Comparison of ENCODE assay signal across 17 cellular contexts in genomic region chr13:42266464-42266863, GRCh38. TPM values are rescaled to one million over a fixed set of nuclear protein-coding genes. Genes with fewer than 3 reads are reported as not detected.
DNase-seq lines count a peak whose midpoint lies in the region; TF ChIP-seq lines count a peak whose summit lies in the region.
"Had no signal": no experiment of that assay in that cellular context is flagged by ENCODE, and none has a peak within 500 bp of the region (broad histone marks: within the 10 kb centered on the region; RNA-seq: fewer than 3 reads in every experiment).

No MANE protein-coding gene starts in this region.

- WGBS in mesenchymal stem cell, result 66% methylated on average over 3 of the region's 3 CpGs

- peak overlapping the region in 1 of 2 experiments; percentile 27 for H3K4me3 ChIP-seq in mesenchymal stem cell (ENCODE audit: insufficient read depth in 1 of 2, low read depth in 1 of 2, low read length in 2 of 2)
- H3K4me3 ChIP-seq: dorsolateral prefrontal cortex, lower lobe of right lung had no signal

- H3K4me1 ChIP-seq in mesenchymal stem cell (ENCODE audit: control insufficient read depth, insufficient read depth, low read depth, low read length), result peaks cover 2% of the 10 kb centered on the region

- no peak overlapping the region for H4K8ac ChIP-seq in mesenchymal stem cell (ENCODE audit: low read length)

- no peak overlapping the region for H4K91ac ChIP-seq in mesenchymal stem cell (ENCODE audit: low read length)

- peak overlapping the region; percentile 37 for H3K27ac Mint-ChIP-seq in endothelial cell (ENCODE audit: unreplicated experiment)
- H3K27ac Mint-ChIP-seq: stimulated activated naive B cell treated with anti-CD40 and anti-IgM and Interleukin-4, amounts not matched to agents 10 μg/mL and 1 μg/mL and 100 μg/mL, for 72 hours had no signal

- no peak overlapping the region for H3K23ac ChIP-seq in mesenchymal stem cell (ENCODE audit: low read length in 2 of 2)

- DNase-seq in AG08395 (ENCODE audit: low spot score) (peak; percentile 17), LHCN-M2 (ENCODE audit: low read depth) (peak; percentile 72), endothelial cell (ENCODE audit: low spot score) (no peak), mesenchymal stem cell (peak; percentile 56), H4 (ENCODE audit: low spot score) (no peak), NCI-H1105 treated with DMSO at 0.1 percent for 48 hours (lab: John Stamatoyannopoulos, UW) (no peak), cortex of kidney (lab: John Stamatoyannopoulos, UW) (no peak)
- no peak for DNase-seq in stimulated activated CD4-positive, alpha-beta T cell treated with anti-CD3 and anti-CD28 coated beads, Interleukin-2, amount 100 ng/mL, for 48 hours
- DNase-seq: C1 segment of cervical spinal cord; dorsolateral prefrontal cortex; lower lobe of right lung; NCI-H187 treated with DMSO at 0.1 percent for 48 hours; NCI-H82; posterior cingulate gyrus; SIG-M5; stimulated activated CD4-positive, alpha-beta T cell treated with anti-CD3 and anti-CD28 coated beads, Interleukin-4, amount 100 ng/mL, for 1 hour; stimulated activated naive B cell treated with anti-CD40 and anti-IgM and Interleukin-4, amounts not matched to agents 10 μg/mL and 1 μg/mL and 100 μg/mL, for 72 hours had no signal

- no peak overlapping the region for H2AFZ ChIP-seq in mesenchymal stem cell (ENCODE audit: low read depth, low read length)

- no peak overlapping the region for H3K14ac ChIP-seq in mesenchymal stem cell (ENCODE audit: low read length in 2 of 2)

- H2BK12ac ChIP-seq in mesenchymal stem cell (ENCODE audit: low read length in 2 of 2), result peak overlapping the region in 1 of 2 experiments; percentile 34

- H3K79me1 ChIP-seq in mesenchymal stem cell (replicated peaks; ENCODE audit: low read length, poor library complexity, severe bottlenecking), result no peaks in the 10 kb centered on the region

- H3K27me3 Mint-ChIP-seq in endothelial cell (ENCODE audit: unreplicated experiment), result peaks cover 3% of the 10 kb centered on the region

- no peak overlapping the region for H2AK5ac ChIP-seq in mesenchymal stem cell (ENCODE audit: low read length, severe bottlenecking)

- H3K9me3 Mint-ChIP-seq in endothelial cell (ENCODE audit: unreplicated experiment), result peaks cover under 1% of the 10 kb centered on the region

- H3K4me3 Mint-ChIP-seq in endothelial cell (ENCODE audit: unreplicated experiment), result no peak overlapping the region
- H3K4me3 Mint-ChIP-seq: stimulated activated naive B cell treated with anti-CD40 and anti-IgM and Interleukin-4, amounts not matched to agents 10 μg/mL and 1 μg/mL and 100 μg/mL, for 72 hours had no signal

- H2BK15ac ChIP-seq in mesenchymal stem cell (ENCODE audit: low read depth, poor library complexity, severe bottlenecking), result no peak overlapping the region

- no peak for TF ChIP-seq CTCF in endothelial cell (IDR thresholded peaks at IDR 0.05; ENCODE audit: unreplicated experiment)

- H3K36me3 Mint-ChIP-seq in endothelial cell (ENCODE audit: low read depth, unreplicated experiment), result peaks cover 11% of the 10 kb centered on the region

- H2BK5ac ChIP-seq in mesenchymal stem cell (ENCODE audit: low read depth, low read length, poor library complexity, severe bottlenecking), result no peak overlapping the region

- H2BK120ac ChIP-seq in mesenchymal stem cell (ENCODE audit: low read depth, low read length), result no peak overlapping the region

- peak overlapping the region; percentile 10 for H3K9ac ChIP-seq in mesenchymal stem cell (ENCODE audit: low read length)

- H3K18ac ChIP-seq in mesenchymal stem cell (ENCODE audit: low read depth in 1 of 2, low read length in 2 of 2), result no peak overlapping the region

- H3K4me1 Mint-ChIP-seq in endothelial cell (ENCODE audit: unreplicated experiment), result peaks cover 15% of the 10 kb centered on the region

- no peak overlapping the region for H3K4ac ChIP-seq in mesenchymal stem cell (ENCODE audit: low read depth in 1 of 2, low read length in 2 of 2)

- no peaks in the 10 kb centered on the region for H3K9me3 ChIP-seq in mesenchymal stem cell (ENCODE audit: control insufficient read depth, low read length)
- H3K9me3 ChIP-seq: lower lobe of right lung had no signal

- no peak overlapping the region for H3K4me2 ChIP-seq in mesenchymal stem cell (ENCODE audit: low read length, poor library complexity, severe bottlenecking)

- H3K36me3 ChIP-seq in mesenchymal stem cell (ENCODE audit: control insufficient read depth in 1 of 2, insufficient read depth in 2 of 2, low read depth in 1 of 2, low read length in 2 of 2), result no peaks in the 10 kb centered on the region
- H3K36me3 ChIP-seq: lower lobe of right lung had no signal

- peak overlapping the region; percentile 39 for H3K27ac ChIP-seq in mesenchymal stem cell (ENCODE audit: low read length, poor library complexity, severe bottlenecking)
- H3K27ac ChIP-seq: dorsolateral prefrontal cortex, lower lobe of right lung had no signal

- H3K27me3 ChIP-seq in mesenchymal stem cell (ENCODE audit: control insufficient read depth in 1 of 2, insufficient read depth in 1 of 2, low read length in 2 of 2), result no peaks in the 10 kb centered on the region

RNA-seq across cellular contexts. Expression of gene AKAP11, which starts 5.5 kb away (rescaled TPM):
- total RNA-seq in LHCN-M2 (2014; rRNA removed) (24.2 and 28.5 TPM in 2 replicates), endothelial cell (ENCODE audit: unreplicated experiment) (22.7 TPM)
- 4.9 TPM for polyA plus RNA-seq in LHCN-M2 (2012)
- 13.0 TPM for polyA plus RNA-seq in mesenchymal stem cell (2013, experiment 1 of 2)
- 13.2 TPM for polyA plus RNA-seq in mesenchymal stem cell (2013, experiment 2 of 2)
- 7.4 and 11.2 TPM in 2 replicates for total RNA-seq in H4 (2014; rRNA removed; shearing (Covaris generic))

Comparison
In these comparisons a context has a peak if more than half of its experiments do, and no peak if none do; other contexts are left out.
1. DNase-seq: peak in AG08395 (single experiment), LHCN-M2 (single experiment) and mesenchymal stem cell (single experiment); none in endothelial cell (single experiment), stimulated activated CD4-positive, alpha-beta T cell treated with anti-CD3 and anti-CD28 coated beads, Interleukin-2, amount 100 ng/mL, for 48 hours (0 of 2), H4 (single experiment), NCI-H1105 treated with DMSO at 0.1 percent for 48 hours (single experiment) and cortex of kidney (single experiment).